ENCODE assay signal across 2 cellular contexts in the genomic region with DNA sequence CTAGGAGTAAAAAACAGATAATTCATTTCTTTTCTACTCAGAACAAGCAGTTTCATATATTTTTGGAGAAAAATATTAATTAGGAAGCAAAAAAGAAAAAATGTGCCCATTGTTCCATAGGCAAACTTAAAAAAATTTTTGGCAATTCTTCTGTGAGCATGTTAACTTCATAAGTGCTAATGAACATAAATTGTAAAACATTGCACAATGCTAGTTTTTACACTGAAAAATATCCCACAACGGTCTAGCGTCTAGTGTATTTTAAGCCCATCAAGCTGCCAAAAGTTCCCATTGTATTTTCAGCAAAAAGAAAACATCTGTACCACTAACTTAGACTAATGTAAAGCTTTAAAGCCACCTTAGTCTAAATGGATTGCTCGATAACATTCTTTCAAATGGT.
TF ChIP-seq lines count a peak whose summit lies in the region.

No MANE protein-coding gene starts in this region.

TF ChIP-seq in SK-N-SH, 30 proteins besides CTCF, POLR2A, EP300 and RAD21:
- TF ChIP-seq, protein P1, sequence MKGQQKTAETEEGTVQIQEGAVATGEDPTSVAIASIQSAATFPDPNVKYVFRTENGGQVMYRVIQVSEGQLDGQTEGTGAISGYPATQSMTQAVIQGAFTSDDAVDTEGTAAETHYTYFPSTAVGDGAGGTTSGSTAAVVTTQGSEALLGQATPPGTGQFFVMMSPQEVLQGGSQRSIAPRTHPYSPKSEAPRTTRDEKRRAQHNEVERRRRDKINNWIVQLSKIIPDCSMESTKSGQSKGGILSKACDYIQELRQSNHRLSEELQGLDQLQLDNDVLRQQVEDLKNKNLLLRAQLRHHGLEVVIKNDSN (IDR thresholded peaks at IDR 0.05; ENCODE audit: borderline replicate concordance, low read depth): no peak
- TF ChIP-seq YY1 (IDR thresholded peaks at IDR 0.05; ENCODE audit: low read depth) (no peak), SMC3 (IDR thresholded peaks at IDR 0.05; ENCODE audit: low read depth, low read length) (no peak), FOXJ3 (CRISPR knock-in tag; IDR thresholded peaks at IDR 0.05) (no peak), TEAD4 (IDR thresholded peaks at IDR 0.05; ENCODE audit: borderline replicate concordance, insufficient read depth) (no peak), RCOR1 (IDR thresholded peaks at IDR 0.05; ENCODE audit: low read length) (no peak), MXI1 (IDR thresholded peaks at IDR 0.05; ENCODE audit: low read depth, low read length) (no peak), FOSL2 (IDR thresholded peaks at IDR 0.05; ENCODE audit: borderline replicate concordance, low read depth) (no peak), ELF1 (IDR thresholded peaks at IDR 0.05) (no peak), GABPA (IDR thresholded peaks at IDR 0.05; ENCODE audit: low read depth) (no peak)
- TF ChIP-seq, protein P2, sequence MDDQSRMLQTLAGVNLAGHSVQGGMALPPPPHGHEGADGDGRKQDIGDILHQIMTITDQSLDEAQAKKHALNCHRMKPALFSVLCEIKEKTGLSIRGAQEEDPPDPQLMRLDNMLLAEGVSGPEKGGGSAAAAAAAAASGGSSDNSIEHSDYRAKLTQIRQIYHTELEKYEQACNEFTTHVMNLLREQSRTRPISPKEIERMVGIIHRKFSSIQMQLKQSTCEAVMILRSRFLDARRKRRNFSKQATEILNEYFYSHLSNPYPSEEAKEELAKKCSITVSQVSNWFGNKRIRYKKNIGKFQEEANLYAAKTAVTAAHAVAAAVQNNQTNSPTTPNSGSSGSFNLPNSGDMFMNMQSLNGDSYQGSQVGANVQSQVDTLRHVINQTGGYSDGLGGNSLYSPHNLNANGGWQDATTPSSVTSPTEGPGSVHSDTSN (IDR thresholded peaks at IDR 0.05): no peak
- TF ChIP-seq, protein P3, sequence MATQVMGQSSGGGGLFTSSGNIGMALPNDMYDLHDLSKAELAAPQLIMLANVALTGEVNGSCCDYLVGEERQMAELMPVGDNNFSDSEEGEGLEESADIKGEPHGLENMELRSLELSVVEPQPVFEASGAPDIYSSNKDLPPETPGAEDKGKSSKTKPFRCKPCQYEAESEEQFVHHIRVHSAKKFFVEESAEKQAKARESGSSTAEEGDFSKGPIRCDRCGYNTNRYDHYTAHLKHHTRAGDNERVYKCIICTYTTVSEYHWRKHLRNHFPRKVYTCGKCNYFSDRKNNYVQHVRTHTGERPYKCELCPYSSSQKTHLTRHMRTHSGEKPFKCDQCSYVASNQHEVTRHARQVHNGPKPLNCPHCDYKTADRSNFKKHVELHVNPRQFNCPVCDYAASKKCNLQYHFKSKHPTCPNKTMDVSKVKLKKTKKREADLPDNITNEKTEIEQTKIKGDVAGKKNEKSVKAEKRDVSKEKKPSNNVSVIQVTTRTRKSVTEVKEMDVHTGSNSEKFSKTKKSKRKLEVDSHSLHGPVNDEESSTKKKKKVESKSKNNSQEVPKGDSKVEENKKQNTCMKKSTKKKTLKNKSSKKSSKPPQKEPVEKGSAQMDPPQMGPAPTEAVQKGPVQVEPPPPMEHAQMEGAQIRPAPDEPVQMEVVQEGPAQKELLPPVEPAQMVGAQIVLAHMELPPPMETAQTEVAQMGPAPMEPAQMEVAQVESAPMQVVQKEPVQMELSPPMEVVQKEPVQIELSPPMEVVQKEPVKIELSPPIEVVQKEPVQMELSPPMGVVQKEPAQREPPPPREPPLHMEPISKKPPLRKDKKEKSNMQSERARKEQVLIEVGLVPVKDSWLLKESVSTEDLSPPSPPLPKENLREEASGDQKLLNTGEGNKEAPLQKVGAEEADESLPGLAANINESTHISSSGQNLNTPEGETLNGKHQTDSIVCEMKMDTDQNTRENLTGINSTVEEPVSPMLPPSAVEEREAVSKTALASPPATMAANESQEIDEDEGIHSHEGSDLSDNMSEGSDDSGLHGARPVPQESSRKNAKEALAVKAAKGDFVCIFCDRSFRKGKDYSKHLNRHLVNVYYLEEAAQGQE (IDR thresholded peaks at IDR 0.05; ENCODE audit: low read depth, low read length): no peak
- TF ChIP-seq, protein P4, sequence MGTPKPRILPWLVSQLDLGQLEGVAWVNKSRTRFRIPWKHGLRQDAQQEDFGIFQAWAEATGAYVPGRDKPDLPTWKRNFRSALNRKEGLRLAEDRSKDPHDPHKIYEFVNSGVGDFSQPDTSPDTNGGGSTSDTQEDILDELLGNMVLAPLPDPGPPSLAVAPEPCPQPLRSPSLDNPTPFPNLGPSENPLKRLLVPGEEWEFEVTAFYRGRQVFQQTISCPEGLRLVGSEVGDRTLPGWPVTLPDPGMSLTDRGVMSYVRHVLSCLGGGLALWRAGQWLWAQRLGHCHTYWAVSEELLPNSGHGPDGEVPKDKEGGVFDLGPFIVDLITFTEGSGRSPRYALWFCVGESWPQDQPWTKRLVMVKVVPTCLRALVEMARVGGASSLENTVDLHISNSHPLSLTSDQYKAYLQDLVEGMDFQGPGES (IDR thresholded peaks at IDR 0.05; ENCODE audit: low read depth, low read length): no peak
- TF ChIP-seq, protein P5, sequence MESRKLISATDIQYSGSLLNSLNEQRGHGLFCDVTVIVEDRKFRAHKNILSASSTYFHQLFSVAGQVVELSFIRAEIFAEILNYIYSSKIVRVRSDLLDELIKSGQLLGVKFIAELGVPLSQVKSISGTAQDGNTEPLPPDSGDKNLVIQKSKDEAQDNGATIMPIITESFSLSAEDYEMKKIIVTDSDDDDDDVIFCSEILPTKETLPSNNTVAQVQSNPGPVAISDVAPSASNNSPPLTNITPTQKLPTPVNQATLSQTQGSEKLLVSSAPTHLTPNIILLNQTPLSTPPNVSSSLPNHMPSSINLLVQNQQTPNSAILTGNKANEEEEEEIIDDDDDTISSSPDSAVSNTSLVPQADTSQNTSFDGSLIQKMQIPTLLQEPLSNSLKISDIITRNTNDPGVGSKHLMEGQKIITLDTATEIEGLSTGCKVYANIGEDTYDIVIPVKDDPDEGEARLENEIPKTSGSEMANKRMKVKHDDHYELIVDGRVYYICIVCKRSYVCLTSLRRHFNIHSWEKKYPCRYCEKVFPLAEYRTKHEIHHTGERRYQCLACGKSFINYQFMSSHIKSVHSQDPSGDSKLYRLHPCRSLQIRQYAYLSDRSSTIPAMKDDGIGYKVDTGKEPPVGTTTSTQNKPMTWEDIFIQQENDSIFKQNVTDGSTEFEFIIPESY (IDR thresholded peaks at IDR 0.05; ENCODE audit: borderline replicate concordance, low read depth): no peak

TF ChIP-seq in SK-N-SH treated with all-trans-retinoic acid at 6 μM for 48 hours, 23 proteins besides CTCF, POLR2A, EP300 and RAD21 (continued from another document):
- TF ChIP-seq, protein P6, sequence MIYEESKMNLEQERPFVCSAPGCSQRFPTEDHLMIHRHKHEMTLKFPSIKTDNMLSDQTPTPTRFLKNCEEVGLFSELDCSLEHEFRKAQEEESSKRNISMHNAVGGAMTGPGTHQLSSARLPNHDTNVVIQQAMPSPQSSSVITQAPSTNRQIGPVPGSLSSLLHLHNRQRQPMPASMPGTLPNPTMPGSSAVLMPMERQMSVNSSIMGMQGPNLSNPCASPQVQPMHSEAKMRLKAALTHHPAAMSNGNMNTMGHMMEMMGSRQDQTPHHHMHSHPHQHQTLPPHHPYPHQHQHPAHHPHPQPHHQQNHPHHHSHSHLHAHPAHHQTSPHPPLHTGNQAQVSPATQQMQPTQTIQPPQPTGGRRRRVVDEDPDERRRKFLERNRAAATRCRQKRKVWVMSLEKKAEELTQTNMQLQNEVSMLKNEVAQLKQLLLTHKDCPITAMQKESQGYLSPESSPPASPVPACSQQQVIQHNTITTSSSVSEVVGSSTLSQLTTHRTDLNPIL (CRISPR knock-in tag; IDR thresholded peaks at IDR 0.05; ENCODE audit: low read depth): no peak
- no peak for TF ChIP-seq OSR1 (CRISPR knock-in tag; IDR thresholded peaks at IDR 0.05)
